In genomic region chr22:47156352-47157092, GRCh38 we compare ENCODE assay signal across 26 cellular contexts.
"Had no signal": no experiment of that assay in that cellular context is flagged by ENCODE, and none has a peak within 500 bp of the region (broad histone marks: within the 10 kb centered on the region; RNA-seq: fewer than 3 reads in every experiment).

No MANE protein-coding gene starts in this region.

- H3K4me1 ChIP-seq: right lobe of liver, upper lobe of left lung had no signal

- H3K9me3 ChIP-seq: ovary, prostate gland, right atrium auricular region, right lobe of liver, stomach, thoracic aorta, thyroid gland, upper lobe of left lung, vagina had no signal

- FAIRE-seq: small intestine, urothelium cell line had no signal

- H3K4me3 ChIP-seq: ovary, prostate gland, right atrium auricular region, right lobe of liver, sigmoid colon, stomach, thoracic aorta, thyroid gland, tibial nerve, upper lobe of left lung, vagina had no signal

- H3K27ac ChIP-seq: ovary, prostate gland, right atrium auricular region, right lobe of liver, sigmoid colon, stomach, thoracic aorta, thyroid gland, tibial nerve, upper lobe of left lung, vagina had no signal

- ATAC-seq: naive thymus-derived CD8-positive, alpha-beta T cell; natural killer cell treated with Interleukin-12 subunit alpha and Interleukin-12 subunit beta and Interleukin-15 and Interleukin-18, amount 100 ng/mL, for 72 hours; right lobe of liver; stimulated activated effector memory CD8-positive, alpha-beta T cell treated with anti-CD3 and anti-CD28 coated beads, Interleukin-12 subunit alpha, Interleukin-12 subunit beta, amount 100 ng/mL, for 72 hours; stimulated activated naive B cell treated with anti-CD40 and anti-IgM and Interleukin-4, amounts not matched to agents 10 μg/mL and 1 μg/mL and 100 μg/mL, for 72 hours had no signal

- DNase-seq: naive thymus-derived CD8-positive, alpha-beta T cell; nephron progenitor cell; occipital lobe; ovary; retina; right lobe of liver; sigmoid colon; small intestine; stimulated activated CD4-positive, alpha-beta T cell treated with anti-CD3 and anti-CD28 coated beads, Interleukin-15, amount 100 ng/mL, for 24 hours; stimulated activated CD4-positive, alpha-beta T cell treated with anti-CD3 and anti-CD28 coated beads, Interleukin-2, amount 100 ng/mL, for 24 hours; stimulated activated CD4-positive, alpha-beta T cell treated with anti-CD3 and anti-CD28 coated beads, Interleukin-2, amount 100 ng/mL, for 48 hours; stimulated activated CD4-positive, alpha-beta T cell treated with anti-CD3 and anti-CD28 coated beads, Interleukin-4, amount 100 ng/mL, for 24 hours; stimulated activated naive B cell treated with anti-CD40 and anti-IgM and Interleukin-4, amounts not matched to agents 10 μg/mL and 1 μg/mL and 100 μg/mL, for 72 hours; stimulated activated naive CD4-positive, alpha-beta T cell treated with Interleukin-2 at 50 U/mL for 16 hours; stomach; thyroid gland; trophoblast cell; upper lobe of left lung had no signal

- H3K36me3 ChIP-seq: ovary, prostate gland, right atrium auricular region, right lobe of liver, sigmoid colon, thoracic aorta, thyroid gland, vagina had no signal

- H3K27me3 ChIP-seq: ovary, right atrium auricular region, right lobe of liver, sigmoid colon, stomach, thyroid gland, tibial nerve, upper lobe of left lung, vagina had no signal
